In the genomic region with DNA sequence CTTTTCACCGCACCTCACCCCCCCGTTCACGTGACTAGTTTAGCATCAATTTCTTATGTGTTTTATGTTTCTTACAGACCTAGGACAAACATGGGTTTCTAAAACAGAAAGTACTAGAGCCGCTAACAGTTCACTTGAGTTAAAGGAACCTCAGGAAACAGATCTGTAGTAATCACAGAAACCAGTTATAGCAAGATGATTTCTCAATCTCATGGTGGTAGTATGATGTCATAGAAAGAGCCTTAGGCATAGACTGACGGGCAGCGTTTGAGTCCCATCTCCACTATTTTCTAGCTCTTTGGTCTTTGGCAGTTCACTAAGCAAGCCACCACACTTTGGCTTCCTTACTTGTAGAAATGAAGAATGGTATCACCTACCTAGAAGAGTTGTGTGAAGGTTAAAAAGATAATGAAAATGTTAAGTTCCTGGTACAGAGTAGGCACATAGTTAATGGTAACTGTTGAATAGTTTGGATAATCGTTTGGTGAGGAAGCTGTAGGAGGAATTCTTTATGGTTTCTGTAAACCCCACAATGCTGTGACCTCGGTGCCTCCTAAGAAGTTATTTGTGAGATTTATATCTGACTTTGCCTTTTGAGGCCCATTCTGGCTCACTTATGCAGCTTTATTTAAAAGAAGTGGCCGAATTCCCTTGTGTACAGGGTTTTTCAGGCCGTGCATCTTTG, we compare ENCODE assay signal across 13 cellular contexts. TPM values are rescaled to one million over a fixed set of nuclear protein-coding genes. Genes with fewer than 3 reads are reported as not detected.
DNase-seq lines count a peak whose midpoint lies in the region; TF ChIP-seq lines count a peak whose summit lies in the region.
"Had no signal": no experiment of that assay in that cellular context is flagged by ENCODE, and none has a peak within 500 bp of the region (broad histone marks: within the 10 kb centered on the region; RNA-seq: fewer than 3 reads in every experiment).

No MANE protein-coding gene starts in this region.

- H3K27me3 ChIP-seq in spleen (replicated peaks in 1 of 7): no peaks in the 10 kb centered on the region
- H3K27me3 ChIP-seq: cardiac muscle cell had no signal

- peaks cover 5 to 59% (median 38%) of the 10 kb centered on the region in 6 donors for H3K4me1 ChIP-seq in spleen

- in situ Hi-C loops in KBM-7 (cut with MboI; ENCODE audit: low pct_unique_long_range_greater_than_20kb, low sequenced_read_pairs): no loop called here

- no peak for TF ChIP-seq POLR2A in spleen (IDR thresholded peaks at IDR 0.05)

- H3K9me3 ChIP-seq in spleen: no peaks in the 10 kb centered on the region

- intact Hi-C loops in spleen (cut with DNase I; ENCODE audit: low total_unique reads): no loop called here

- no peak for TF ChIP-seq CTCF in fibroblast of pulmonary artery (IDR thresholded peaks at IDR 0.05; ENCODE audit: low read length, missing control alignments)
- no peak for TF ChIP-seq CTCF in spleen (IDR thresholded peaks at IDR 0.05 in 8 of 11, conservative IDR thresholded peaks at IDR 0.05 in 3 of 11)

- peak overlapping the region in 7 of 8 donors; percentile 53 to 82 (median 74) for H3K27ac ChIP-seq in spleen
- H3K27ac ChIP-seq: cardiac muscle cell had no signal

- peak; percentile 38 for DNase-seq in KBM-7
- peak; percentile 73 for DNase-seq in SKM-1 (lab: John Stamatoyannopoulos, UW; ENCODE audit: unreplicated experiment)
- peak; percentile 42 for DNase-seq in fibroblast of pulmonary artery (ENCODE audit: low read depth)
- DNase-seq in spleen: no peak
- DNase-seq in nucleus accumbens (lab: John Stamatoyannopoulos, UW): no peak
- DNase-seq in NCI-H2196 (lab: John Stamatoyannopoulos, UW; ENCODE audit: unreplicated experiment): no peak
- DNase-seq in NCI-H2081 (lab: John Stamatoyannopoulos, UW): no peak
- DNase-seq: activated CD4-positive, CD25-positive, alpha-beta regulatory T cell; activated T-cell treated with anti-CD3 and anti-CD28 coated beads, Interleukin-2, amount 50 U/mL, for 1 hour; retina; SHP77; substantia nigra had no signal

- H3K36me3 ChIP-seq in spleen: peaks cover 0 to 26% (median under 1%) of the 10 kb centered on the region in 6 donors
- H3K36me3 ChIP-seq: cardiac muscle cell had no signal

- H3K4me3 ChIP-seq in fibroblast of pulmonary artery (replicated peaks; ENCODE audit: low read depth, low read length): no peak overlapping the region
- no peak overlapping the region for H3K4me3 ChIP-seq in spleen
- H3K4me3 ChIP-seq: cardiac muscle cell had no signal

- WGBS in spleen, 5 donors: 59 to 85% (median 70%) methylated on average over 10 of the region's 10 CpGs

RNA-seq across cellular contexts. Expression of a gene that starts 21.3 kb away (rescaled TPM):
- total RNA-seq in spleen: 100 to 1,000 TPM in 2 of 7 donors, 10 to 100 TPM in 5; 46.5 to 135 (median 90.7) TPM
- 100 to 1,000 TPM in 1 of 3 donors, 10 to 100 TPM in 2; 70.4 to 101 (median 75.1) TPM for polyA plus RNA-seq in spleen

Comparison
In these comparisons a context has a peak if more than half of its experiments do, and no peak if none do; other contexts are left out.
1. DNase-seq: peak in KBM-7 (single experiment), SKM-1 (single experiment) and fibroblast of pulmonary artery (single experiment); none in spleen (single experiment), nucleus accumbens (0 of 56), NCI-H2196 (single experiment) and NCI-H2081 (0 of 2).